In the genomic region with DNA sequence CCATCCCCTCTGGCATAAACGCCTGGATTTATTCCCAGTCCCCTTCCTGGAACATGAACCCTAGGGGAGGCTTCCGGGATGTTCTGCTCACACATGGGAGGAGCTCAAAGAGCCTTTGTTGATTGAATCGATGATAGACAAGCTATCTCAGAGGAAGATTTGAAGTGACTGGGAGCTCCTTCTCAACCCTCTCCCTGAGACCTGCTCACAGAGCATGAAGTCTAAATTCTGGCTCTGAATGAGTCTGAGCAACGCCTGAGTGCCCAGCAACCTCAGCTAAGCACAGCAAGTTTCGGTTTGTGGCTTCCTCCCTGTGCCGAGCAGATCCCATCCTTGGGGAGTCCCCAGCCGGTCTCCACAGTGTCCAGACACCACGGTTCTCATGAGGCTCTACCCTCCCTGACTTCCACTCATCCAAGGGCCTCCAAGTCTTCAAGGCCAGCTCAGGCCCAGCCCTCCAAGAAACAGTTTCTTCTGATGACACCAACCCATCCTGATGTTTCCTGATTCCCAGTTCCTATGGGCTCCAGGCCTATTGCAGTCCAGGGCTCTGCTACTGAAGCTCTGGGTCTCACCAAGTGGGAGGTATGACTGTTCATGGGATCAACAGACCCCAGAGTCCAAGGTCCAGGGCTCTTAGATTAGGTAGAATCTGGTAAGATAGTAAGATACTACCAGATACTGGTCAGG, we compare ENCODE assay signal across 10 cellular contexts.
DNase-seq lines count a peak whose midpoint lies in the region; ATAC-seq and FAIRE-seq lines count a peak whose summit lies in the region.
"Had no signal": no experiment of that assay in that cellular context is flagged by ENCODE, and none has a peak within 500 bp of the region (broad histone marks: within the 10 kb centered on the region; RNA-seq: fewer than 3 reads in every experiment).

No MANE protein-coding gene starts in this region.

- peak overlapping the region; percentile 12; the same call in 1 of the 2 replicates for H3K9ac ChIP-seq in BLaER1

- no peaks in the 10 kb centered on the region for H3K27me3 ChIP-seq in BLaER1

- H3K4me3 ChIP-seq in BLaER1 = peak overlapping the region; percentile 32

- H3K36me3 ChIP-seq in BLaER1 = no peaks in the 10 kb centered on the region

- H3K9me3 ChIP-seq in BLaER1 = peaks cover 25% of the 10 kb centered on the region

- H3K4me2 ChIP-seq in BLaER1 = peak overlapping the region; percentile 88

- peaks cover 66% of the 10 kb centered on the region for H3K4me1 ChIP-seq in BLaER1

- FAIRE-seq in RCC 7860 (lab: Jason Lieb, UNC) (peak; percentile 91), urothelium cell line (lab: Jason Lieb, UNC) (no peak)
- FAIRE-seq: keratinocyte had no signal

- intact Hi-C loops in sciatic nerve (cut with DNase I) = no loop called here

- H3K27ac ChIP-seq in BLaER1 = peak overlapping the region; percentile 74

- no peaks in the 10 kb centered on the region for H4K20me1 ChIP-seq in BLaER1

- DNase-seq in RCC 7860 (ENCODE audit: low spot score) (peak; percentile 75), urothelium cell line (ENCODE audit: low spot score) (no peak), sciatic nerve (ENCODE audit: low spot score) (no peak), mesenteric fat pad (ENCODE audit: low spot score) (no peak), KG1 (lab: John Stamatoyannopoulos, UW) (no peak)
- DNase-seq: stimulated activated CD4-positive, alpha-beta T cell treated with anti-CD3 and anti-CD28 coated beads, Interleukin-4, amount 100 ng/mL, for 4 hours had no signal

- ATAC-seq in GM19324 (IDR thresholded peaks at IDR 0.05; ENCODE audit: low FRiP score, unreplicated experiment) (peak; percentile 66), HG02970 (IDR thresholded peaks at IDR 0.05; ENCODE audit: low FRiP score, unreplicated experiment) (peak; percentile 69), sciatic nerve (no peak)
